ENCODE assay signal across 21 cellular contexts in the genomic region with DNA sequence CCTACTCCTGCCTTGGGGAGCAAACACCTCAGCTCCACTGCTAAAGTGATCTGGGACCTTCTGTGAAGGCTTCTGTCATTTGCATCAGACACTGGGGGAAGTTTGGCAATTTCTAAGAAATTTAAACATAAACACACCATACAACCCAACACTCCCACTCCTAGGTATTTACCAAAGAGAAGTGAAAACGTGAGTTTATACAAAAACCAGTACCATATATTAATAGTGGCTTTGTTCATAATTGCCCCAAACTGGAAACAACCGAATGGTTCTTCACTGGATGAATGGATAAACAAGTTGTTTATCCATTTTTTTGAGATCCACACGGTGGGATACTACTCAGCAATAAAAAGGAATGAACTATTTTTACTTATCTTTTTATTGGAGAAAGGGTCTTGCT. TPM values are rescaled to one million over a fixed set of nuclear protein-coding genes. Genes with fewer than 3 reads are reported as not detected.
"Had no signal": no experiment of that assay in that cellular context is flagged by ENCODE, and none has a peak within 500 bp of the region (broad histone marks: within the 10 kb centered on the region; RNA-seq: fewer than 3 reads in every experiment).

No MANE protein-coding gene starts in this region.

- H3K9me3 Mint-ChIP-seq: activated CD4-positive, alpha-beta memory T cell treated with anti-CD3 and anti-CD28 coated beads for 36 hours; activated naive CD4-positive, alpha-beta T cell treated with anti-CD3 and anti-CD28 coated beads, Interleukin-2, amount 10 ng/mL, durations not matched to agents 7 days and 5 days; activated naive CD8-positive, alpha-beta T cell treated with anti-CD3 and anti-CD28 coated beads, Interleukin-2, amount 50 U/mL, for 24 hours; activated T-cell treated with anti-CD3 and anti-CD28 coated beads, Interleukin-2, amount 50 U/mL, for 24 hours; nephron had no signal

- H3K27ac ChIP-seq: breast epithelium, coronary artery, left ventricle myocardium inferior, tibial artery, vagina had no signal

- H3K9me3 ChIP-seq: breast epithelium, left ventricle myocardium inferior, tibial artery, vagina had no signal

- H3K4me3 ChIP-seq: breast epithelium, coronary artery, left ventricle myocardium inferior, tibial artery, vagina had no signal

- H3K27ac Mint-ChIP-seq: activated CD4-positive, alpha-beta memory T cell treated with anti-CD3 and anti-CD28 coated beads for 36 hours; activated naive CD4-positive, alpha-beta T cell treated with anti-CD3 and anti-CD28 coated beads, Interleukin-2, amount 10 ng/mL, durations not matched to agents 7 days and 5 days; activated naive CD8-positive, alpha-beta T cell treated with anti-CD3 and anti-CD28 coated beads, Interleukin-2, amount 50 U/mL, for 24 hours; nephron had no signal

- H3K27me3 Mint-ChIP-seq: activated CD4-positive, alpha-beta memory T cell treated with anti-CD3 and anti-CD28 coated beads for 36 hours; activated naive CD8-positive, alpha-beta T cell treated with anti-CD3 and anti-CD28 coated beads, Interleukin-2, amount 50 U/mL, for 24 hours; activated T-cell treated with anti-CD3 and anti-CD28 coated beads, Interleukin-2, amount 50 U/mL, for 24 hours had no signal

- H3K4me1 ChIP-seq: breast epithelium, left ventricle myocardium inferior, tibial artery, vagina had no signal

- H3K36me3 Mint-ChIP-seq: activated CD4-positive, alpha-beta memory T cell treated with anti-CD3 and anti-CD28 coated beads for 36 hours; activated naive CD4-positive, alpha-beta T cell treated with anti-CD3 and anti-CD28 coated beads, Interleukin-2, amount 10 ng/mL, durations not matched to agents 7 days and 5 days had no signal

- ATAC-seq: activated naive CD8-positive, alpha-beta T cell treated with anti-CD3 and anti-CD28 coated beads, Interleukin-2, amount 50 U/mL, for 24 hours; sciatic nerve; stimulated activated naive CD8-positive, alpha-beta T cell treated with anti-CD3 and anti-CD28 coated beads, Interleukin-15, Interleukin-2, amounts not matched to agents 100 U/mL and 50 U/mL, for 24 hours had no signal

- H3K27me3 ChIP-seq: breast epithelium, vagina had no signal

- H3K36me3 ChIP-seq: breast epithelium, left ventricle myocardium inferior, tibial artery, vagina had no signal

- H3K4me3 Mint-ChIP-seq: activated CD4-positive, alpha-beta memory T cell treated with anti-CD3 and anti-CD28 coated beads for 36 hours; activated naive CD4-positive, alpha-beta T cell treated with anti-CD3 and anti-CD28 coated beads, Interleukin-2, amount 10 ng/mL, durations not matched to agents 7 days and 5 days; activated naive CD8-positive, alpha-beta T cell treated with anti-CD3 and anti-CD28 coated beads, Interleukin-2, amount 50 U/mL, for 24 hours; activated T-cell treated with anti-CD3 and anti-CD28 coated beads, Interleukin-2, amount 50 U/mL, for 24 hours; nephron had no signal

- H3K4me1 Mint-ChIP-seq: activated naive CD4-positive, alpha-beta T cell treated with anti-CD3 and anti-CD28 coated beads, Interleukin-2, amount 10 ng/mL, durations not matched to agents 7 days and 5 days; nephron had no signal

- DNase-seq: activated CD4-positive, alpha-beta memory T cell treated with anti-CD3 and anti-CD28 coated beads for 36 hours; activated effector memory CD4-positive, alpha-beta T cell treated with Interleukin-2 at 50 U/mL for 16 hours; activated naive CD4-positive, alpha-beta T cell treated with anti-CD3 and anti-CD28 coated beads, Interleukin-2, amount 10 ng/mL, durations not matched to agents 7 days and 5 days; activated naive CD8-positive, alpha-beta T cell treated with anti-CD3 and anti-CD28 coated beads, Interleukin-2, amount 50 U/mL, for 24 hours; activated T-cell treated with anti-CD3 and anti-CD28 coated beads, Interleukin-2, amount 50 U/mL, for 24 hours; effector CD4-positive, alpha-beta T cell; head of caudate nucleus; left ventricle myocardium inferior; mammary epithelial cell; midbrain; nucleus accumbens; stimulated activated naive CD8-positive, alpha-beta T cell treated with anti-CD3 and anti-CD28 coated beads, Interleukin-15, Interleukin-2, amounts not matched to agents 100 U/mL and 50 U/mL, for 24 hours; substantia nigra; tibial artery had no signal

RNA-seq across cellular contexts. Expression of a gene that starts 7.4 kb away (rescaled TPM):
- total RNA-seq: activated CD4-positive, alpha-beta memory T cell treated with anti-CD3 and anti-CD28 coated beads for 36 hours; astrocyte; mammary epithelial cell; T-helper 2 cell treated with Interferon-gamma antibody and Interleukin-4, amounts not matched to agents 100 ng/mL and 5 ng/mL, for 36 hours had no signal
- polyA plus RNA-seq: mammary epithelial cell had no signal
